Comparison of ENCODE assay signal across 20 cellular contexts in the genomic region with DNA sequence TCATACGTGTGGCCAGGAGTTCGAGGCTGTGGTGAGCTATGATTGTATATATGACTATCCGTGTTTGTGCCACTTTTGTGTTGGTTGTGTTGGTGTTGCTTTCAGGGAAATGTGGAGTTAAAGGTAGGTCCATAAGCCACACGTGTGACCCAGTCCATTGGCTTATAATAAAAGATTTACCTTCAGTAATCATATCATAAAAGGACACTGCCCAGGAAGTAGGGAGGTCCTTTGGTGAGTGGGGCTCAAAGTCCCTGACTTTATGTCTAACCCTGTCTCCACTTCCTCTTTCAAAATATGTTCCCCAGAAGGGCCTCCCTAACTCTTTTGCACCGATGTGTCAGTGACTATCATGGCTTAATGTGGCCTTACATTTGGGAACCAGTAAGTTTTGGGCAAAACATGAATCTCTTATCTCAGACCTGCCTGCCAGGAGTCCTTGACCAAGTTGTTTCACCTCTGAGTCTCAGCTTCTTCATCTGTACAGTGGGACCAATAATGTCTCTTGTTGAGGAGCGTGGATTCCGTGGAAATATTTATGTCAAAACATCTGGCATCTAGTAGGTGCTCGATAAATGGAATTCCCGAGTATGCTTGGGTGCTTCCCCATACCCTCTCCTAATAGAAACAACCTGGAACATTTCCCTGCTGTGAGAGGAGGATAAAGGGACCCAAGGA. TPM values are rescaled to one million over a fixed set of nuclear protein-coding genes. Genes with fewer than 3 reads are reported as not detected.
A peak's percentile ranks its signal among the peaks of the same experiment; 100 is the strongest.
DNase-seq lines count a peak whose midpoint lies in the region; ATAC-seq, FAIRE-seq and TF ChIP-seq lines count a peak whose summit lies in the region.
"Had no signal": no experiment of that assay in that cellular context is flagged by ENCODE, and none has a peak within 500 bp of the region (broad histone marks: within the 10 kb centered on the region; RNA-seq: fewer than 3 reads in every experiment).

No MANE protein-coding gene starts in this region.

- peak in 2 of 4 experiments; percentile 26 to 27 for ATAC-seq in T-cell (replicated peaks in 1 of 4)
- ATAC-seq: gastrocnemius medialis had no signal

- H3K27ac Mint-ChIP-seq in T-helper 2 cell treated with Interferon-gamma antibody and Interleukin-4, amounts not matched to agents 5 μg/mL and 100 μg/mL, for 36 hours = peak overlapping the region; percentile 86
- H3K27ac Mint-ChIP-seq in T-cell (peak overlapping the region; percentile 94 to 95), endothelial cell (ENCODE audit: unreplicated experiment) (peak overlapping the region; percentile 0), endodermal cell (no peak overlapping the region)
- H3K27ac Mint-ChIP-seq: H9 had no signal

- H3K23ac ChIP-seq in mesendoderm (ENCODE audit: low read length) = no peak overlapping the region

- H2BK15ac ChIP-seq in mesendoderm (replicated peaks; ENCODE audit: low read depth) = no peak overlapping the region

- H3K27ac ChIP-seq in mesendoderm (ENCODE audit: low read depth, low read length) (no peak overlapping the region), endodermal cell (ENCODE audit: low read depth, low read length) (no peak overlapping the region)
- H3K27ac ChIP-seq: cardiac muscle cell, gastrocnemius medialis, ovary, SJCRH30 had no signal

- no peaks in the 10 kb centered on the region for H3K79me2 ChIP-seq in mesendoderm (ENCODE audit: control insufficient read depth, insufficient read depth, low read length)

- no peak overlapping the region for H4K5ac ChIP-seq in mesendoderm (ENCODE audit: low read length)

- no peak overlapping the region for H4K8ac ChIP-seq in mesendoderm (ENCODE audit: low read depth, low read length)

- FAIRE-seq in GM12891 (lab: Jason Lieb, UNC) = peak; percentile 43
- FAIRE-seq: A204.1, endometrium had no signal

- no peak for TF ChIP-seq CTCF in endothelial cell (IDR thresholded peaks at IDR 0.05; ENCODE audit: unreplicated experiment)
- no peak for TF ChIP-seq CTCF in endodermal cell (conservative IDR thresholded peaks at IDR 0.05)

- H3K36me3 Mint-ChIP-seq in T-helper 2 cell treated with Interferon-gamma antibody and Interleukin-4, amounts not matched to agents 5 μg/mL and 100 μg/mL, for 36 hours (ENCODE audit: low read depth) = no peaks in the 10 kb centered on the region
- H3K36me3 Mint-ChIP-seq in T-cell (no peaks in the 10 kb centered on the region), endothelial cell (ENCODE audit: low read depth, unreplicated experiment) (no peaks in the 10 kb centered on the region), endodermal cell (ENCODE audit: low read depth) (no peaks in the 10 kb centered on the region)

- H3K4me2 ChIP-seq in mesendoderm (ENCODE audit: low read length) = no peak overlapping the region
- H3K4me2 ChIP-seq: smooth muscle cell had no signal

- H2AK5ac ChIP-seq in mesendoderm (ENCODE audit: low read length) = no peak overlapping the region

- no peaks in the 10 kb centered on the region for H3K9me3 Mint-ChIP-seq in T-helper 2 cell treated with Interferon-gamma antibody and Interleukin-4, amounts not matched to agents 5 μg/mL and 100 μg/mL, for 36 hours
- H3K9me3 Mint-ChIP-seq in T-cell = no peaks in the 10 kb centered on the region
- H3K9me3 Mint-ChIP-seq in endothelial cell (ENCODE audit: unreplicated experiment) = no peaks in the 10 kb centered on the region
- H3K9me3 Mint-ChIP-seq in endodermal cell = no peaks in the 10 kb centered on the region
- H3K9me3 Mint-ChIP-seq: H9 had no signal

- H3K9me3 ChIP-seq in endodermal cell (ENCODE audit: control insufficient read depth, low read length) = no peaks in the 10 kb centered on the region
- H3K9me3 ChIP-seq: gastrocnemius medialis, ovary, SJCRH30 had no signal

- peaks cover 29% of the 10 kb centered on the region for H3K4me1 Mint-ChIP-seq in T-helper 2 cell treated with Interferon-gamma antibody and Interleukin-4, amounts not matched to agents 5 μg/mL and 100 μg/mL, for 36 hours (ENCODE audit: low read depth)
- H3K4me1 Mint-ChIP-seq in T-cell (peaks cover 27 to 32% (median 31%) of the 10 kb centered on the region in 3 donors), endothelial cell (ENCODE audit: unreplicated experiment) (no peaks in the 10 kb centered on the region), endodermal cell (no peaks in the 10 kb centered on the region)

- H3K4me3 ChIP-seq in mesendoderm (ENCODE audit: low read length) = no peak overlapping the region
- H3K4me3 ChIP-seq in endodermal cell (ENCODE audit: low read length) = no peak overlapping the region
- H3K4me3 ChIP-seq: cardiac muscle cell, gastrocnemius medialis, ovary, SJCRH30, smooth muscle cell had no signal

- no peak overlapping the region for H3K56ac ChIP-seq in mesendoderm (ENCODE audit: low read length)

- no CpG with 5 or more reads among the region's 9 CpGs for WGBS in mesendoderm (ENCODE audit: extremely low coverage, insufficient coverage, low lambda C conversion rate)
- 85 to 100% methylated on average over 1 to 9 of the region's 9 CpGs for WGBS in endodermal cell (ENCODE audit: insufficient coverage in 1 of 2, insufficient read length in 1 of 2), 2 experiments

- H3K9ac ChIP-seq in mesendoderm (ENCODE audit: low read length) (no peak overlapping the region), endodermal cell (ENCODE audit: extremely low read depth, low read length, poor library complexity, severe bottlenecking) (no peak overlapping the region)

- no peak overlapping the region for H2BK120ac ChIP-seq in mesendoderm (ENCODE audit: low read depth, low read length)

- no peak overlapping the region for H2BK5ac ChIP-seq in mesendoderm (ENCODE audit: low read length)

- TF ChIP-seq POLR2A in GM12891 (IDR thresholded peaks at IDR 0.05; ENCODE audit: low read depth, low read length) = no peak

- H3K27me3 Mint-ChIP-seq in T-helper 2 cell treated with Interferon-gamma antibody and Interleukin-4, amounts not matched to agents 5 μg/mL and 100 μg/mL, for 36 hours (ENCODE audit: low read depth) = no peaks in the 10 kb centered on the region
- H3K27me3 Mint-ChIP-seq in T-cell (no peaks in the 10 kb centered on the region), endothelial cell (ENCODE audit: unreplicated experiment) (peaks cover 2% of the 10 kb centered on the region), endodermal cell (ENCODE audit: insufficient read depth) (peaks cover 6% of the 10 kb centered on the region)

- H3K27me3 ChIP-seq in mesendoderm (ENCODE audit: insufficient read depth, low read length, poor library complexity) (no peaks in the 10 kb centered on the region), endodermal cell (ENCODE audit: control insufficient read depth, insufficient read depth, low read length, poor library complexity, severe bottlenecking) (no peaks in the 10 kb centered on the region)
- H3K27me3 ChIP-seq: cardiac muscle cell, gastrocnemius medialis, ovary, SJCRH30 had no signal

- CTCF ChIA-PET in T-cell (lab: Charles Lee) = interaction anchor here in 1 of 2 donors (1.0 kb wide), 1 partner anchor 9 kb away, joined by 5 read pairs; no protein-coding TSS in a partner anchor

- H3K79me1 ChIP-seq in mesendoderm (ENCODE audit: low read length) = no peaks in the 10 kb centered on the region

- H3K36me3 ChIP-seq in mesendoderm (ENCODE audit: control insufficient read depth, insufficient read depth, low read length) (no peaks in the 10 kb centered on the region), endodermal cell (ENCODE audit: control insufficient read depth, insufficient read depth, low read length) (no peaks in the 10 kb centered on the region)
- H3K36me3 ChIP-seq: cardiac muscle cell, gastrocnemius medialis, ovary, SJCRH30 had no signal

- peak overlapping the region; percentile 59 for H3K4me3 Mint-ChIP-seq in T-helper 2 cell treated with Interferon-gamma antibody and Interleukin-4, amounts not matched to agents 5 μg/mL and 100 μg/mL, for 36 hours
- peak overlapping the region; percentile 26 to 48 (median 42) for H3K4me3 Mint-ChIP-seq in T-cell
- H3K4me3 Mint-ChIP-seq in endothelial cell (ENCODE audit: unreplicated experiment) = no peak overlapping the region
- no peak overlapping the region for H3K4me3 Mint-ChIP-seq in endodermal cell
- H3K4me3 Mint-ChIP-seq: H9 had no signal

- H3K18ac ChIP-seq in mesendoderm (ENCODE audit: low read length) = no peak overlapping the region

- H3K4me1 ChIP-seq in mesendoderm (ENCODE audit: control insufficient read depth, low read depth, low read length) = no peaks in the 10 kb centered on the region
- no peaks in the 10 kb centered on the region for H3K4me1 ChIP-seq in endodermal cell (ENCODE audit: control insufficient read depth, insufficient read depth, low read length)

- POLR2A ChIA-PET in T-cell (lab: Charles Lee) = interaction anchor here in 1 of 2 donors (0.6 to 1.6 kb wide), 2 partner anchors 39 to 307 kb away, joined by 3 to 4 read pairs; no protein-coding TSS in a partner anchor

- H3K4ac ChIP-seq in mesendoderm (ENCODE audit: low read depth, low read length) = no peak overlapping the region

- DNase-seq in T-helper 2 cell treated with Interferon-gamma antibody and Interleukin-4, amounts not matched to agents 5 μg/mL and 100 μg/mL, for 36 hours (ENCODE audit: low spot score) = no peak
- DNase-seq in T-helper 2 cell = no peak
- DNase-seq in GM12891 (ENCODE audit: insufficient read length, low spot score) = no peak
- DNase-seq in T-cell = no peak
- DNase-seq in endothelial cell (ENCODE audit: low spot score) = no peak
- DNase-seq in mesendoderm = no peak
- DNase-seq in endodermal cell = no peak
- no peak for DNase-seq in NCI-H510A (lab: John Stamatoyannopoulos, UW)
- DNase-seq: Calu3, gastrocnemius medialis, H9, Karpas-422, mesenchymal stem cell, NCI-H1930, ovary, SJCRH30 had no signal

RNA-seq across cellular contexts. Expression of a gene that starts 4.8 kb away (rescaled TPM):
- not detected for polyA plus RNA-seq in GM12891 (2012; ENCODE audit: low read depth, missing spikeins)
- total RNA-seq in T-cell (not detected), endothelial cell (ENCODE audit: unreplicated experiment) (not detected), endodermal cell (not detected)
- not detected for polyA plus RNA-seq in mesendoderm (2013, experiment 1 of 2)
- polyA plus RNA-seq in mesendoderm (2013, experiment 2 of 2) = not detected
- not detected for polyA plus RNA-seq in endodermal cell (2013, experiment 1 of 2)
- polyA plus RNA-seq in endodermal cell (2013, experiment 2 of 2) = not detected
- total RNA-seq: Calu3, cardiac muscle cell, gastrocnemius medialis, H9, ovary, SJCRH30, smooth muscle cell had no signal
- polyA plus RNA-seq: cardiac muscle cell, ovary, smooth muscle cell had no signal

RNA-seq across cellular contexts. Expression of a gene that starts 8.3 kb away (rescaled TPM):
- polyA plus RNA-seq in GM12891 (2012; ENCODE audit: low read depth, missing spikeins) = 8.3 TPM
- total RNA-seq in T-cell (10 to 100 TPM; 49.2 to 67.2 (median 54.5) TPM), endothelial cell (ENCODE audit: unreplicated experiment) (7.4 TPM), endodermal cell (1 to 10 TPM; 5.6 to 7.2 TPM)
- polyA plus RNA-seq in mesendoderm (2013, experiment 1 of 2) = 62.9 TPM
- polyA plus RNA-seq in mesendoderm (2013, experiment 2 of 2) = 59.7 TPM
- polyA plus RNA-seq in endodermal cell (2013, experiment 1 of 2) = 4.8 TPM
- polyA plus RNA-seq in endodermal cell (2013, experiment 2 of 2) = 4.1 TPM

RNA-seq across cellular contexts. Expression of a gene that starts 9.1 kb away (rescaled TPM):
- polyA plus RNA-seq in GM12891 (2012; ENCODE audit: low read depth, missing spikeins) = not detected
- total RNA-seq in T-cell (not detected), endothelial cell (ENCODE audit: unreplicated experiment) (not detected), endodermal cell (not detected)
- polyA plus RNA-seq in mesendoderm (2013, experiment 1 of 2) = not detected
- not detected for polyA plus RNA-seq in mesendoderm (2013, experiment 2 of 2)
- polyA plus RNA-seq in endodermal cell (2013, experiment 1 of 2) = not detected
- polyA plus RNA-seq in endodermal cell (2013, experiment 2 of 2) = not detected
- total RNA-seq: Calu3, cardiac muscle cell, gastrocnemius medialis, H9, ovary, SJCRH30, smooth muscle cell had no signal
- polyA plus RNA-seq: cardiac muscle cell, ovary, smooth muscle cell had no signal

RNA-seq across cellular contexts. Expression of a gene that starts 12.0 kb away (rescaled TPM):
- polyA plus RNA-seq in GM12891 (2012; ENCODE audit: low read depth, missing spikeins) = not detected
- total RNA-seq in T-cell (not detected), endothelial cell (ENCODE audit: unreplicated experiment) (not detected), endodermal cell (not detected)
- polyA plus RNA-seq in mesendoderm (2013, experiment 1 of 2) = not detected
- not detected for polyA plus RNA-seq in mesendoderm (2013, experiment 2 of 2)
- polyA plus RNA-seq in endodermal cell (2013, experiment 1 of 2) = not detected
- polyA plus RNA-seq in endodermal cell (2013, experiment 2 of 2) = not detected
- total RNA-seq: Calu3, gastrocnemius medialis, H9, ovary, SJCRH30, smooth muscle cell had no signal
- polyA plus RNA-seq: cardiac muscle cell, ovary, smooth muscle cell had no signal

RNA-seq across cellular contexts. Expression of a gene that starts 16.8 kb away (rescaled TPM):
- polyA plus RNA-seq in GM12891 (2012; ENCODE audit: low read depth, missing spikeins) = not detected
- total RNA-seq in T-cell (not detected), endothelial cell (ENCODE audit: unreplicated experiment) (not detected), endodermal cell (not detected)
- 1.9 TPM for polyA plus RNA-seq in mesendoderm (2013, experiment 1 of 2)
- polyA plus RNA-seq in mesendoderm (2013, experiment 2 of 2) = 2.6 TPM
- not detected for polyA plus RNA-seq in endodermal cell (2013, experiment 1 of 2)
- polyA plus RNA-seq in endodermal cell (2013, experiment 2 of 2) = not detected
- total RNA-seq: Calu3, cardiac muscle cell, gastrocnemius medialis, H9, ovary, SJCRH30, smooth muscle cell had no signal
- polyA plus RNA-seq: cardiac muscle cell, ovary, smooth muscle cell had no signal

Comparison
In these comparisons a context has a peak if more than half of its experiments do, and no peak if none do; other contexts are left out.
1. H3K4me3 Mint-ChIP-seq: peak in T-helper 2 cell treated with Interferon-gamma antibody and Interleukin-4, amounts not matched to agents 5 μg/mL and 100 μg/mL, for 36 hours (single experiment) and T-cell (3 of 3); none in endothelial cell (single experiment) and endodermal cell (single experiment).